Comparison of ENCODE assay signal across 1 cellular context in genomic region chr6:30489081-30490030, GRCh38.
TF ChIP-seq lines count a peak whose summit lies in the region.

TSS of gene HLA-E (plus strand) at chr6:30489509. CDS start at chr6:30489532, 23 bp downstream.

TF ChIP-seq in Ishikawa, 13 proteins besides CTCF, POLR2A, EP300 and RAD21 (continued from another document):
- TF ChIP-seq USF1 (IDR thresholded peaks at IDR 0.05) (peak; percentile 86), FOXM1 (IDR thresholded peaks at IDR 0.05; ENCODE audit: borderline replicate concordance, low read depth) (no peak), EGR1 (IDR thresholded peaks at IDR 0.05) (no peak), TEAD4 (IDR thresholded peaks at IDR 0.05) (no peak)
